8 cellular contexts compared by ENCODE assay signal in genomic region chr1:111032295-111032897, GRCh38.
DNase-seq lines count a peak whose midpoint lies in the region; ATAC-seq and TF ChIP-seq lines count a peak whose summit lies in the region.

No MANE protein-coding gene starts in this region.

- no peaks in the 10 kb centered on the region for H3K9me3 Mint-ChIP-seq in activated B cell treated with CpG ODN at 0.5 μM for 24 hours

- peak; percentile 56 for TF ChIP-seq CTCF in AG04449 (IDR thresholded peaks at IDR 0.05; ENCODE audit: insufficient read depth, low read length, missing control alignments)
- peak; percentile 86 for TF ChIP-seq CTCF in activated B cell treated with CpG ODN at 0.5 μM for 24 hours (IDR thresholded peaks at IDR 0.05)

- H3K36me3 Mint-ChIP-seq in activated B cell treated with CpG ODN at 0.5 μM for 24 hours (ENCODE audit: low read depth): no peaks in the 10 kb centered on the region

- no peak overlapping the region for H3K4me3 Mint-ChIP-seq in activated B cell treated with CpG ODN at 0.5 μM for 24 hours

- DNase-seq in AG04449 (ENCODE audit: low read depth, low spot score) (no peak), ELR (ENCODE audit: low read depth) (peak; percentile 62), NCI-H2081 treated with DMSO at 0.1 percent for 48 hours (lab: John Stamatoyannopoulos, UW) (peak; percentile 4), activated B cell treated with CpG ODN at 0.5 μM for 24 hours (no peak), glomerular visceral epithelial cell (ENCODE audit: extremely low spot score) (peak; percentile 44), cortex of kidney (lab: John Stamatoyannopoulos, UW) (no peak)
- DNase-seq in stimulated activated CD4-positive, alpha-beta T cell treated with anti-CD3 and anti-CD28 coated beads, Interleukin-1b, Interleukin-23, amount 100 ng/mL, for 24 hours (ENCODE audit: low read depth in 4 of 4, low spot score in 1 of 4): peak in 3 of 4 experiments; percentile 16 to 29 (median 20)

- no peak overlapping the region for H3K4me3 ChIP-seq in AG04449 (ENCODE audit: low read depth, low read length)

- intact Hi-C loops in activated B cell treated with CpG ODN at 0.5 μM for 24 hours (cut with micrococcal nuclease): loop anchor here (1.0 to 5.0 kb wide), 4 partner anchors 95 to 737 kb away; no protein-coding TSS in a partner anchor

- CTCF ChIA-PET in AG04449 (lab: Yijun Ruan, JAX): interaction anchor here (1.0 to 1.3 kb wide), 4 partner anchors 9 to 33 kb away, joined by 3 to 8 read pairs (median 4); no protein-coding TSS in a partner anchor
- CTCF ChIA-PET in activated B cell treated with CpG ODN at 0.5 μM for 24 hours (lab: Charles Lee): interaction anchor here (0.7 to 1.1 kb wide), 3 partner anchors 88 to 154 kb away, joined by 3 read pairs; no protein-coding TSS in a partner anchor

- H3K27ac Mint-ChIP-seq in activated B cell treated with CpG ODN at 0.5 μM for 24 hours: no peak overlapping the region

- H3K4me1 Mint-ChIP-seq in activated B cell treated with CpG ODN at 0.5 μM for 24 hours: peaks cover 8% of the 10 kb centered on the region

- POLR2A ChIA-PET in AG04449 (lab: Yijun Ruan, JAX): no interaction called here
- POLR2A ChIA-PET in activated B cell treated with CpG ODN at 0.5 μM for 24 hours (lab: Charles Lee): interaction anchor here (0.6 kb wide), 1 partner anchor 472 kb away, joined by 4 read pairs; no protein-coding TSS in a partner anchor

- H3K27me3 Mint-ChIP-seq in activated B cell treated with CpG ODN at 0.5 μM for 24 hours: no peaks in the 10 kb centered on the region

- ATAC-seq in activated B cell treated with CpG ODN at 0.5 μM for 24 hours (ENCODE audit: low read depth) (no peak), HG03025 (IDR thresholded peaks at IDR 0.05; ENCODE audit: low FRiP score, unreplicated experiment) (no peak)

Comparison
In these comparisons a context has a peak if more than half of its experiments do, and no peak if none do; other contexts are left out.
1. DNase-seq: peak in ELR (single experiment), NCI-H2081 treated with DMSO at 0.1 percent for 48 hours (single experiment), glomerular visceral epithelial cell (single experiment) and stimulated activated CD4-positive, alpha-beta T cell treated with anti-CD3 and anti-CD28 coated beads, Interleukin-1b, Interleukin-23, amount 100 ng/mL, for 24 hours (3 of 4); none in AG04449 (single experiment), activated B cell treated with CpG ODN at 0.5 μM for 24 hours (single experiment) and cortex of kidney (single experiment).